In genomic region chr7:1454471-1455065, GRCh38 we compare ENCODE assay signal across 10 cellular contexts. TPM values are rescaled to one million over a fixed set of nuclear protein-coding genes. Genes with fewer than 3 reads are reported as not detected.
DNase-seq lines count a peak whose midpoint lies in the region; ATAC-seq and TF ChIP-seq lines count a peak whose summit lies in the region.
"Had no signal": no experiment of that assay in that cellular context is flagged by ENCODE, and none has a peak within 500 bp of the region (broad histone marks: within the 10 kb centered on the region; RNA-seq: fewer than 3 reads in every experiment).

No MANE protein-coding gene starts in this region.

- no peak for TF ChIP-seq RAD21 in IMR-90 (IDR thresholded peaks at IDR 0.05; ENCODE audit: low read length)

- H3K79me1 ChIP-seq in IMR-90 (ENCODE audit: low read depth in 1 of 2, low read length in 2 of 2): peaks cover 0 to 77% of the 10 kb centered on the region in 2 experiments

- 26% methylated on average over 7 of the region's 20 CpGs; no CpG with 5 or more reads in 1 of the 2 experiments for WGBS in IMR-90 (ENCODE audit: extremely low coverage in 2 of 2, insufficient read length in 1 of 2), 2 experiments

- no peak overlapping the region for H3K23ac ChIP-seq in IMR-90 (ENCODE audit: low read depth, low read length)

- in situ Hi-C loops in IMR-90 (cut with MboI; ENCODE audit: low sequenced_read_pairs): no loop called here

- dilution Hi-C loops in IMR-90 (cut with HindIII; ENCODE audit: low sequenced_read_pairs, unreplicated experiment): no loop called here

- no peak overlapping the region for H4K91ac ChIP-seq in IMR-90 (ENCODE audit: insufficient read depth, low read depth, low read length)

- H3K9me1 ChIP-seq in IMR-90 (ENCODE audit: insufficient read depth, low read length): peaks cover 4% of the 10 kb centered on the region; the same call in 1 of the 2 replicates

- no peaks in the 10 kb centered on the region for H3K9me3 ChIP-seq in IMR-90 (ENCODE audit: control insufficient read depth, insufficient read depth, low read length)

- H3K4ac ChIP-seq in IMR-90 (ENCODE audit: low read depth, low read length): peak overlapping the region; percentile 64

- intact Hi-C loops in IMR-90 (cut with micrococcal nuclease): no loop called here

- H2AK5ac ChIP-seq in IMR-90 (ENCODE audit: low read depth, low read length): peak overlapping the region; percentile 64

- H3K14ac ChIP-seq in IMR-90 (replicated peaks; ENCODE audit: low read depth, low read length): no peak overlapping the region

- peaks cover 29% of the 10 kb centered on the region for H3K4me1 ChIP-seq in IMR-90 (ENCODE audit: control insufficient read depth, insufficient read depth, low read length)

- peak overlapping the region; percentile 75 for H3K9ac ChIP-seq in IMR-90 (ENCODE audit: low read depth, low read length)

- H3K4me2 ChIP-seq in IMR-90 (ENCODE audit: low read depth, low read length): peak overlapping the region; percentile 57; the same call in 1 of the 2 replicates

- H2AK9ac ChIP-seq in IMR-90 (replicated peaks; ENCODE audit: low read depth, low read length, poor library complexity): peak overlapping the region; percentile 85

- peak overlapping the region; percentile 49; the same call in 1 of the 2 replicates for H4K5ac ChIP-seq in IMR-90 (ENCODE audit: low read depth, low read length)

- H3K4me3 ChIP-seq in IMR-90 (ENCODE audit: insufficient read depth, low read depth, low read length) (no peak overlapping the region), choroid plexus epithelial cell (ENCODE audit: low read depth, low read length) (peak overlapping the region; percentile 17)

- H3K27me3 ChIP-seq in IMR-90 (ENCODE audit: control insufficient read depth, insufficient read depth, low read length): no peaks in the 10 kb centered on the region

- TF ChIP-seq POLR2A in IMR-90 (IDR thresholded peaks at IDR 0.05; ENCODE audit: low read depth, low read length): no peak

- no peak overlapping the region for H2BK120ac ChIP-seq in IMR-90 (ENCODE audit: low read depth, low read length)

- no peak overlapping the region for H2BK20ac ChIP-seq in IMR-90 (ENCODE audit: low read depth, low read length)

- DNase-seq in IMR-90 (no peak), choroid plexus epithelial cell (ENCODE audit: low read depth) (peak; percentile 37), hypothalamus (lab: John Stamatoyannopoulos, UW) (peak in 38 of 51 donors; percentile 17 to 82 (median 50)), putamen (ENCODE audit: low spot score) (peak; percentile 49), NCI-H128 (lab: John Stamatoyannopoulos, UW; ENCODE audit: unreplicated experiment) (no peak)
- DNase-seq in activated CD4-positive, alpha-beta T cell treated with anti-CD3 and anti-CD28 coated beads for 48 hours: no peak
- DNase-seq: CD8-positive, alpha-beta memory T cell; NCI-H1436 treated with DMSO at 0.1 percent for 48 hours had no signal

- H3K36me3 ChIP-seq in IMR-90 (ENCODE audit: control insufficient read depth, insufficient read depth, low read length): peaks cover 1% of the 10 kb centered on the region; the same call in 1 of the 2 replicates

- H4K8ac ChIP-seq in IMR-90 (ENCODE audit: low read depth in 2 of 2, low read length in 2 of 2): peak overlapping the region; percentile 91 to 93

- no peak for ATAC-seq in IMR-90 (ENCODE audit: low read depth)
- no peak for ATAC-seq in SK-N-SH treated with all-trans-retinoic acid at 6 μM for 48 hours
- no peak for ATAC-seq in HG02571 (IDR thresholded peaks at IDR 0.05; ENCODE audit: unreplicated experiment)

- BruUV-seq in IMR-90 (replicated peaks; lab: Mats Ljungman, UMichigan): no TSS peak

- H4K20me1 ChIP-seq in IMR-90 (ENCODE audit: insufficient read depth, low read length): peaks cover 40% of the 10 kb centered on the region

- CTCF ChIA-PET in IMR-90 (lab: Yijun Ruan, JAX): no interaction called here

- peak overlapping the region; percentile 76 for H3K27ac ChIP-seq in IMR-90 (ENCODE audit: insufficient read depth, low read length)

- no peak overlapping the region for H3K56ac ChIP-seq in IMR-90 (ENCODE audit: extremely low read depth, insufficient read depth, low read length)

- POLR2A ChIA-PET in IMR-90 (lab: Charles Lee; ENCODE audit: unreplicated experiment): no interaction called here

- H2AFZ ChIP-seq in IMR-90 (replicated peaks; ENCODE audit: low read length, poor library complexity): peak overlapping the region; percentile 45

- no peak overlapping the region; the same call in 2 of the 3 replicates for H2BK15ac ChIP-seq in IMR-90 (ENCODE audit: low read depth, low read length)

- peak overlapping the region; percentile 39 for H2BK5ac ChIP-seq in IMR-90 (ENCODE audit: low read depth, low read length, poor library complexity, severe bottlenecking)

- TF ChIP-seq CTCF in IMR-90 (conservative IDR thresholded peaks at IDR 0.05; ENCODE audit: low read depth, low read length): no peak
- no peak for TF ChIP-seq CTCF in choroid plexus epithelial cell (conservative IDR thresholded peaks at IDR 0.05; ENCODE audit: low read depth, low read length)

- no peak overlapping the region; the same call in 1 of the 2 replicates for H3K18ac ChIP-seq in IMR-90 (ENCODE audit: low read depth, low read length)

TF ChIP-seq in IMR-90, 13 proteins besides CTCF, POLR2A, EP300 and RAD21 (continues in another document):
- no peak for TF ChIP-seq RFX5 (IDR thresholded peaks at IDR 0.05; ENCODE audit: low read depth, low read length)
- TF ChIP-seq MAZ (IDR thresholded peaks at IDR 0.05; ENCODE audit: borderline replicate concordance, low read depth, low read length): no peak
- TF ChIP-seq RCOR1 (IDR thresholded peaks at IDR 0.05; ENCODE audit: insufficient replicate concordance, low read length): no peak
- TF ChIP-seq, protein P1, sequence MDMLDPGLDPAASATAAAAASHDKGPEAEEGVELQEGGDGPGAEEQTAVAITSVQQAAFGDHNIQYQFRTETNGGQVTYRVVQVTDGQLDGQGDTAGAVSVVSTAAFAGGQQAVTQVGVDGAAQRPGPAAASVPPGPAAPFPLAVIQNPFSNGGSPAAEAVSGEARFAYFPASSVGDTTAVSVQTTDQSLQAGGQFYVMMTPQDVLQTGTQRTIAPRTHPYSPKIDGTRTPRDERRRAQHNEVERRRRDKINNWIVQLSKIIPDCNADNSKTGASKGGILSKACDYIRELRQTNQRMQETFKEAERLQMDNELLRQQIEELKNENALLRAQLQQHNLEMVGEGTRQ (IDR thresholded peaks at IDR 0.05; ENCODE audit: low read depth, low read length): no peak
- no peak for TF ChIP-seq MAFK (IDR thresholded peaks at IDR 0.05; ENCODE audit: low read depth, low read length)
- TF ChIP-seq ELK1 (IDR thresholded peaks at IDR 0.05; ENCODE audit: borderline replicate concordance, low read depth, low read length): no peak
- TF ChIP-seq BHLHE40 (IDR thresholded peaks at IDR 0.05; ENCODE audit: low read depth, low read length): no peak
- no peak for TF ChIP-seq NFE2L2 (IDR thresholded peaks at IDR 0.05; ENCODE audit: low read depth, low read length)
- TF ChIP-seq MXI1 (IDR thresholded peaks at IDR 0.05; ENCODE audit: borderline replicate concordance, low read depth, low read length): no peak

TF ChIP-seq in SK-N-SH treated with all-trans-retinoic acid at 6 μM for 48 hours, 23 proteins besides CTCF, POLR2A, EP300 and RAD21 (continues in another document):
- TF ChIP-seq, protein P2, sequence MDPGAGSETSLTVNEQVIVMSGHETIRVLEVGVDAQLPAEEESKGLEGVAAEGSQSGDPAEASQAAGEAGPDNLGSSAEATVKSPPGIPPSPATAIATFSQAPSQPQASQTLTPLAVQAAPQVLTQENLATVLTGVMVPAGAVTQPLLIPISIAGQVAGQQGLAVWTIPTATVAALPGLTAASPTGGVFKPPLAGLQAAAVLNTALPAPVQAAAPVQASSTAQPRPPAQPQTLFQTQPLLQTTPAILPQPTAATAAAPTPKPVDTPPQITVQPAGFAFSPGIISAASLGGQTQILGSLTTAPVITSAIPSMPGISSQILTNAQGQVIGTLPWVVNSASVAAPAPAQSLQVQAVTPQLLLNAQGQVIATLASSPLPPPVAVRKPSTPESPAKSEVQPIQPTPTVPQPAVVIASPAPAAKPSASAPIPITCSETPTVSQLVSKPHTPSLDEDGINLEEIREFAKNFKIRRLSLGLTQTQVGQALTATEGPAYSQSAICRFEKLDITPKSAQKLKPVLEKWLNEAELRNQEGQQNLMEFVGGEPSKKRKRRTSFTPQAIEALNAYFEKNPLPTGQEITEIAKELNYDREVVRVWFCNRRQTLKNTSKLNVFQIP (CRISPR knock-in tag; IDR thresholded peaks at IDR 0.05; ENCODE audit: borderline replicate concordance, low read depth): no peak
- TF ChIP-seq PPARA (CRISPR knock-in tag; IDR thresholded peaks at IDR 0.05; ENCODE audit: borderline replicate concordance) (no peak), ZNF8 (CRISPR knock-in tag; IDR thresholded peaks at IDR 0.05) (no peak)
- TF ChIP-seq, protein P3, sequence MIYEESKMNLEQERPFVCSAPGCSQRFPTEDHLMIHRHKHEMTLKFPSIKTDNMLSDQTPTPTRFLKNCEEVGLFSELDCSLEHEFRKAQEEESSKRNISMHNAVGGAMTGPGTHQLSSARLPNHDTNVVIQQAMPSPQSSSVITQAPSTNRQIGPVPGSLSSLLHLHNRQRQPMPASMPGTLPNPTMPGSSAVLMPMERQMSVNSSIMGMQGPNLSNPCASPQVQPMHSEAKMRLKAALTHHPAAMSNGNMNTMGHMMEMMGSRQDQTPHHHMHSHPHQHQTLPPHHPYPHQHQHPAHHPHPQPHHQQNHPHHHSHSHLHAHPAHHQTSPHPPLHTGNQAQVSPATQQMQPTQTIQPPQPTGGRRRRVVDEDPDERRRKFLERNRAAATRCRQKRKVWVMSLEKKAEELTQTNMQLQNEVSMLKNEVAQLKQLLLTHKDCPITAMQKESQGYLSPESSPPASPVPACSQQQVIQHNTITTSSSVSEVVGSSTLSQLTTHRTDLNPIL (CRISPR knock-in tag; IDR thresholded peaks at IDR 0.05; ENCODE audit: low read depth): no peak

RNA-seq across cellular contexts. Expression of gene MICALL2, which starts 4.7 kb away (rescaled TPM):
- 6.1 and 6.6 TPM in 2 replicates for total RNA-seq in IMR-90 (2012; rRNA removed)
- 34.1 and 37.2 TPM in 2 replicates for polyA plus RNA-seq in IMR-90 (2012; rRNA removed)
- polyA plus RNA-seq in IMR-90 (2012; cell fraction: cytosol; rRNA removed): 14.3 and 22.8 TPM in 2 replicates
- polyA plus RNA-seq in IMR-90 (2012; cell fraction: nucleus; rRNA removed; ENCODE audit: low replicate concordance): 294 and 597 TPM in 2 replicates

RNA-seq across cellular contexts. Expression of gene INTS1, which starts 49.6 kb away (rescaled TPM):
- 9.3 and 10.0 TPM in 2 replicates for total RNA-seq in IMR-90 (2012; rRNA removed)
- polyA plus RNA-seq in IMR-90 (2012; rRNA removed): 40.1 and 47.1 TPM in 2 replicates
- 32.2 and 35.8 TPM in 2 replicates for polyA plus RNA-seq in IMR-90 (2012; cell fraction: cytosol; rRNA removed)
- 80.3 and 296 TPM in 2 replicates for polyA plus RNA-seq in IMR-90 (2012; cell fraction: nucleus; rRNA removed; ENCODE audit: low replicate concordance)

Comparison
In these comparisons a context has a peak if more than half of its experiments do, and no peak if none do; other contexts are left out.
1. DNase-seq: peak in choroid plexus epithelial cell (single experiment), hypothalamus (38 of 51) and putamen (single experiment); none in IMR-90 (single experiment), activated CD4-positive, alpha-beta T cell treated with anti-CD3 and anti-CD28 coated beads for 48 hours (single experiment) and NCI-H128 (single experiment).